12 cellular contexts compared by ENCODE assay signal in genomic region chr2:24489465-24489864, GRCh38. TPM values are rescaled to one million over a fixed set of nuclear protein-coding genes. Genes with fewer than 3 reads are reported as not detected.
DNase-seq lines count a peak whose midpoint lies in the region; ATAC-seq, FAIRE-seq and TF ChIP-seq lines count a peak whose summit lies in the region.
"Had no signal": no experiment of that assay in that cellular context is flagged by ENCODE, and none has a peak within 500 bp of the region (broad histone marks: within the 10 kb centered on the region; RNA-seq: fewer than 3 reads in every experiment).

No MANE protein-coding gene starts in this region.

- H3K36me3 Mint-ChIP-seq in activated naive CD8-positive, alpha-beta T cell: no peaks in the 10 kb centered on the region
- H3K36me3 Mint-ChIP-seq in natural killer cell treated with Interleukin-12 subunit alpha and Interleukin-12 subunit beta and Interleukin-15 and Interleukin-18, amount 100 ng/mL, for 72 hours: peaks cover 6% of the 10 kb centered on the region

- peak overlapping the region; percentile 93 for H3K4me3 Mint-ChIP-seq in activated naive CD8-positive, alpha-beta T cell
- H3K4me3 Mint-ChIP-seq in natural killer cell treated with Interleukin-12 subunit alpha and Interleukin-12 subunit beta and Interleukin-15 and Interleukin-18, amount 100 ng/mL, for 72 hours: peak overlapping the region; percentile 95

- H3K9me3 Mint-ChIP-seq in activated naive CD8-positive, alpha-beta T cell (ENCODE audit: low read depth): no peaks in the 10 kb centered on the region
- no peaks in the 10 kb centered on the region for H3K9me3 Mint-ChIP-seq in natural killer cell treated with Interleukin-12 subunit alpha and Interleukin-12 subunit beta and Interleukin-15 and Interleukin-18, amount 100 ng/mL, for 72 hours

- CTCF ChIA-PET in HEK293T (lab: Yijun Ruan, JAX): no interaction called here

- H3K27ac ChIP-seq in C4-2B: peak overlapping the region; percentile 82

- TF ChIP-seq CTCF in C4-2B (conservative IDR thresholded peaks at IDR 0.05) (no peak), D721Med (IDR thresholded peaks at IDR 0.05; ENCODE audit: insufficient read depth, missing control alignments) (no peak)

- no peaks in the 10 kb centered on the region for H3K27me3 Mint-ChIP-seq in activated naive CD8-positive, alpha-beta T cell
- no peaks in the 10 kb centered on the region for H3K27me3 Mint-ChIP-seq in natural killer cell treated with Interleukin-12 subunit alpha and Interleukin-12 subunit beta and Interleukin-15 and Interleukin-18, amount 100 ng/mL, for 72 hours

- no peak for FAIRE-seq in D721Med (lab: Jason Lieb, UNC)
- FAIRE-seq: bronchial epithelial cell had no signal

- DNase-seq in HEK293T (ENCODE audit: extremely low spot score) (peak; percentile 13), D721Med (ENCODE audit: insufficient read length, low spot score) (no peak)
- DNase-seq in natural killer cell treated with Interleukin-12 subunit alpha and Interleukin-12 subunit beta and Interleukin-15 and Interleukin-18, amount 100 ng/mL, for 72 hours (ENCODE audit: low spot score): no peak
- DNase-seq: NCI-H2081 treated with DMSO at 0.1 percent for 48 hours; stimulated activated CD4-positive, alpha-beta T cell treated with anti-CD3 and anti-CD28 coated beads, Interleukin-12 subunit alpha, Interleukin-12 subunit beta, amount 100 ng/mL, for 4 hours; T1000 had no signal

- peak overlapping the region; percentile 96 for H3K27ac Mint-ChIP-seq in activated naive CD8-positive, alpha-beta T cell
- peak overlapping the region; percentile 96 for H3K27ac Mint-ChIP-seq in natural killer cell treated with Interleukin-12 subunit alpha and Interleukin-12 subunit beta and Interleukin-15 and Interleukin-18, amount 100 ng/mL, for 72 hours

- POLR2A ChIA-PET in HEK293T (lab: Yijun Ruan, JAX): interaction anchor here (0.6 kb wide), 1 partner anchor 123 kb away, joined by 3 read pairs; no protein-coding TSS in a partner anchor

- no peak for ATAC-seq in natural killer cell treated with Interleukin-12 subunit alpha and Interleukin-12 subunit beta and Interleukin-15 and Interleukin-18, amount 100 ng/mL, for 72 hours
- ATAC-seq in GM19023 (IDR thresholded peaks at IDR 0.05; ENCODE audit: unreplicated experiment) (no peak), HG03571 (IDR thresholded peaks at IDR 0.05; ENCODE audit: unreplicated experiment) (no peak), HG03108 (IDR thresholded peaks at IDR 0.05; ENCODE audit: unreplicated experiment) (no peak)

- H3K4me1 Mint-ChIP-seq in activated naive CD8-positive, alpha-beta T cell (ENCODE audit: low read depth): peaks cover 45% of the 10 kb centered on the region
- H3K4me1 Mint-ChIP-seq in natural killer cell treated with Interleukin-12 subunit alpha and Interleukin-12 subunit beta and Interleukin-15 and Interleukin-18, amount 100 ng/mL, for 72 hours (ENCODE audit: low read depth in 2 of 2): peaks cover 37 to 48% of the 10 kb centered on the region in 2 donors

TF ChIP-seq in HEK293T, 16 proteins besides CTCF, POLR2A, EP300 and RAD21:
- TF ChIP-seq L3MBTL2 (conservative IDR thresholded peaks at IDR 0.05): peak; percentile 30; the same call in 1 of the 2 replicates
- TF ChIP-seq ZNF384 (IDR thresholded peaks at IDR 0.05): no peak
- no peak for TF ChIP-seq BHLHE40 (IDR thresholded peaks at IDR 0.05; ENCODE audit: borderline replicate concordance)

RNA-seq across cellular contexts. Expression of gene NCOA1, which starts 1.6 kb away (rescaled TPM):
- total RNA-seq in natural killer cell treated with Interleukin-12 subunit alpha and Interleukin-12 subunit beta and Interleukin-15 and Interleukin-18, amount 100 ng/mL, for 72 hours: 100 to 1,000 TPM in 1 of 2 donors, 10 to 100 TPM in 1; 84.1 to 139 TPM
